In the genomic region with DNA sequence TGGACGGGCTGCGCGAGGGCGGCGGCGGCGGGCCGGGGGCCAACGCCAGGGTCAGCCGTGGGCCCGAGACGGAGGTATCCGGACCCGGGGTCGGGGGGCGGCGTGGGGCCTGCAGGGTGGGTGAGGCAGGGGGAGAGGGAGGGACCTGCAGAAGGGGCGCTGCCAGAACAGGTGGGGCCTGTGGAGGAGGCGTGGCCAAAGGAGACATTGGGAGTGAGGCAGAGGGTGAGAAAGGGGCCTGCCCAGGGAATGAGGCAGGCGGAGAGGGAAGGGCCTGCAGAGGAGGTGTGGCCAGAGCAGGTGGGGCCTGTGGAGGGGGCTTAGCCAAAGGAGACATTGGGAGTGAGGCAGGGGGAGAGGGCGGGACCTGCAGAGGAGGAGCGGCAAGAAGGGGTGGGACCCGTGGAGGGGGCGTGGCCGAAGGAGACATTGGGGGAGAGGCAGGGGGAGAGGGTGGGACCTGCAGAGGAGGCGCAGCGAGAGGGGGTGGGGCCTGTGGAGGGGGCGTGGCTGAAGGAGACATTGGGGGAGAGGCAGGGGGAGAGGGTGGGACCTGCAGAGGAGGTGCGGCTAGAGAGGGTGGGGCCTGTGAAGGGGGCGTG, we compare ENCODE assay signal across 8 cellular contexts. TPM values are rescaled to one million over a fixed set of nuclear protein-coding genes. Genes with fewer than 3 reads are reported as not detected.
DNase-seq lines count a peak whose midpoint lies in the region; ATAC-seq and TF ChIP-seq lines count a peak whose summit lies in the region.

No MANE protein-coding gene starts in this region.

- TF ChIP-seq POLR2A in thyroid gland (IDR thresholded peaks at IDR 0.05), result no peak

- H3K4me3 ChIP-seq in BLaER1 (peak overlapping the region; percentile 67), lower lobe of right lung (peak overlapping the region; percentile 55), thyroid gland (replicated peaks in 1 of 3) (peak overlapping the region in 1 of 3 donors; percentile 28)

- H3K4me2 ChIP-seq in BLaER1, result peak overlapping the region; percentile 95

- ATAC-seq in HG03280 (IDR thresholded peaks at IDR 0.05; ENCODE audit: unreplicated experiment) (peak; percentile 0), lower lobe of right lung (peak in 1 of 2 donors; percentile 1), GM19023 (IDR thresholded peaks at IDR 0.05; ENCODE audit: unreplicated experiment) (no peak)

- no peak overlapping the region for H3K9ac ChIP-seq in BLaER1

- H3K27ac ChIP-seq in BLaER1 (no peak overlapping the region), lower lobe of right lung (no peak overlapping the region), thyroid gland (no peak overlapping the region)

- H3K36me3 ChIP-seq in BLaER1, result no peaks in the 10 kb centered on the region
- no peaks in the 10 kb centered on the region for H3K36me3 ChIP-seq in lower lobe of right lung
- H3K36me3 ChIP-seq in thyroid gland, result no peaks in the 10 kb centered on the region

- TF ChIP-seq CTCF in lower lobe of right lung (IDR thresholded peaks at IDR 0.05) (no peak), thyroid gland (IDR thresholded peaks at IDR 0.05) (no peak), GM10266 (IDR thresholded peaks at IDR 0.05; ENCODE audit: control insufficient read depth, insufficient read depth, low read depth, missing control alignments) (no peak)

- no peaks in the 10 kb centered on the region for H3K9me3 ChIP-seq in BLaER1
- H3K9me3 ChIP-seq in lower lobe of right lung, result no peaks in the 10 kb centered on the region
- no peaks in the 10 kb centered on the region for H3K9me3 ChIP-seq in thyroid gland

- intact Hi-C loops in lower lobe of right lung (cut with DNase I), result no loop called here
- intact Hi-C loops in thyroid gland (cut with DNase I), result no loop called here

- H3K4me1 ChIP-seq in BLaER1, result peaks cover 71% of the 10 kb centered on the region
- H3K4me1 ChIP-seq in lower lobe of right lung, result peaks cover 45% of the 10 kb centered on the region
- peaks cover 13 to 29% of the 10 kb centered on the region in 2 donors for H3K4me1 ChIP-seq in thyroid gland

- H3K27me3 ChIP-seq in BLaER1, result peaks cover 9% of the 10 kb centered on the region; the same call in 1 of the 2 replicates
- peaks cover 31% of the 10 kb centered on the region for H3K27me3 ChIP-seq in lower lobe of right lung (ENCODE audit: low read depth)
- H3K27me3 ChIP-seq in thyroid gland, result no peaks in the 10 kb centered on the region

- WGBS in thyroid gland, 2 donors, result 46 to 47% methylated on average over 20 to 27 of the region's 30 CpGs

- DNase-seq in T-helper 2 cell (peak in 4 of 5 experiments; percentile 37 to 68 (median 42)), lower lobe of right lung (peak; percentile 70), thyroid gland (peak; percentile 32 to 54), GM10266 (ENCODE audit: extremely low spot score) (no peak)
- peak; percentile 52 for DNase-seq in central memory CD4-positive, alpha-beta T cell

- peaks cover 39% of the 10 kb centered on the region for H4K20me1 ChIP-seq in BLaER1

RNA-seq across cellular contexts. Expression of gene PRR36, which starts 4.2 kb away (rescaled TPM):
- total RNA-seq in lower lobe of right lung (2.5 TPM), thyroid gland (under 1 TPM; 0.13 to 0.45 (median 0.20) TPM)

RNA-seq across cellular contexts. Expression of gene LRRC8E, which starts 18.3 kb away (rescaled TPM):
- 6.6 TPM for total RNA-seq in lower lobe of right lung
- total RNA-seq in thyroid gland, result 1 to 10 TPM; 1.4 to 3.3 (median 2.3) TPM

RNA-seq across cellular contexts. Expression of gene MAP2K7, which starts 33.7 kb away (rescaled TPM):
- total RNA-seq in lower lobe of right lung (38.6 TPM), thyroid gland (10 to 100 TPM in 3 of 4 donors, 1 to 10 TPM in 1; 9.1 to 18.6 (median 14.9) TPM)

RNA-seq across cellular contexts. Expression of gene EVI5L, which starts 40.0 kb away (rescaled TPM):
- total RNA-seq in lower lobe of right lung, result 11.7 TPM
- total RNA-seq in thyroid gland, result 10 to 100 TPM in 3 of 4 donors, 1 to 10 TPM in 1; 9.8 to 29.3 (median 21.8) TPM

RNA-seq across cellular contexts. Expression of gene TGFBR3L, which starts 44.6 kb away (rescaled TPM):
- total RNA-seq in lower lobe of right lung (2.1 TPM), thyroid gland (not detected)
